Comparison of ENCODE assay signal across 10 cellular contexts in genomic region chr17:38724337-38724988, GRCh38. TPM values are rescaled to one million over a fixed set of nuclear protein-coding genes. Genes with fewer than 3 reads are reported as not detected.
DNase-seq lines count a peak whose midpoint lies in the region; ATAC-seq and TF ChIP-seq lines count a peak whose summit lies in the region.
"Had no signal": no experiment of that assay in that cellular context is flagged by ENCODE, and none has a peak within 500 bp of the region (broad histone marks: within the 10 kb centered on the region; RNA-seq: fewer than 3 reads in every experiment).

No MANE protein-coding gene starts in this region.

- H3K23ac ChIP-seq in trophoblast cell (ENCODE audit: low read length): no peak overlapping the region

- H3K27me3 ChIP-seq in right atrium auricular region: no peaks in the 10 kb centered on the region
- no peaks in the 10 kb centered on the region for H3K27me3 ChIP-seq in upper lobe of right lung
- H3K27me3 ChIP-seq in trophoblast cell (ENCODE audit: insufficient read depth, low read length): no peaks in the 10 kb centered on the region
- H3K27me3 ChIP-seq: breast epithelium had no signal

- no peak overlapping the region for H3K14ac ChIP-seq in trophoblast cell (ENCODE audit: low read length)

- H3K9me3 ChIP-seq in right atrium auricular region (no peaks in the 10 kb centered on the region), T-helper 17 cell (ENCODE audit: control insufficient read depth, low read length, poor library complexity, severe bottlenecking) (no peaks in the 10 kb centered on the region), upper lobe of right lung (no peaks in the 10 kb centered on the region), trophoblast cell (ENCODE audit: insufficient read depth, low read depth, low read length) (peaks cover 1% of the 10 kb centered on the region)
- H3K9me3 ChIP-seq: breast epithelium had no signal

- H2BK5ac ChIP-seq in trophoblast cell (ENCODE audit: low read depth, low read length, poor library complexity): no peak overlapping the region

- H4K91ac ChIP-seq in trophoblast cell (ENCODE audit: low read depth, low read length): no peak overlapping the region

- H3K4me3 ChIP-seq in right atrium auricular region (no peak overlapping the region), upper lobe of right lung (no peak overlapping the region), trophoblast cell (ENCODE audit: low read depth, low read length) (no peak overlapping the region)
- H3K4me3 ChIP-seq: breast epithelium, skin epidermis had no signal

- peaks cover 37% of the 10 kb centered on the region for H3K4me1 Mint-ChIP-seq in T-helper 17 cell
- peaks cover 76 to 80% of the 10 kb centered on the region in 2 donors for H3K4me1 Mint-ChIP-seq in immature natural killer cell

- H4K12ac ChIP-seq in trophoblast cell (ENCODE audit: low read depth, low read length): no peak overlapping the region

- TF ChIP-seq CTCF in right atrium auricular region (IDR thresholded peaks at IDR 0.05) (no peak), upper lobe of right lung (IDR thresholded peaks at IDR 0.05) (no peak)

- intact Hi-C loops in Right ventricle myocardium inferior (cut with DNase I) (no loop called here), upper lobe of right lung (cut with DNase I) (no loop called here)

- H3K79me2 ChIP-seq in trophoblast cell (ENCODE audit: control insufficient read depth, insufficient read depth, low read length, poor library complexity): no peaks in the 10 kb centered on the region

- no peak overlapping the region for H4K8ac ChIP-seq in trophoblast cell (ENCODE audit: low read depth, low read length)

- no peak overlapping the region for H2AFZ ChIP-seq in trophoblast cell (ENCODE audit: insufficient read depth, low read length, poor library complexity)

- peaks cover 0 to 29% of the 10 kb centered on the region in 2 donors for H3K4me1 ChIP-seq in right atrium auricular region
- H3K4me1 ChIP-seq in upper lobe of right lung: peaks cover 17% of the 10 kb centered on the region
- H3K4me1 ChIP-seq in trophoblast cell (ENCODE audit: control insufficient read depth in 1 of 2, insufficient read depth in 2 of 2, low read length in 2 of 2): peaks cover 6 to 7% of the 10 kb centered on the region in 2 experiments

- no CpG with 5 or more reads among the region's 16 CpGs for WGBS in trophoblast cell (ENCODE audit: extremely low coverage, insufficient coverage, insufficient read length)

- H3K36me3 Mint-ChIP-seq in T-helper 17 cell (ENCODE audit: low read depth): peaks cover 2% of the 10 kb centered on the region
- H3K36me3 Mint-ChIP-seq in immature natural killer cell: peaks cover 9 to 13% (median 10%) of the 10 kb centered on the region in 3 donors

- H3K4me3 Mint-ChIP-seq in T-helper 17 cell (no peak overlapping the region), immature natural killer cell (peak overlapping the region; percentile 83 to 94 (median 85))

- peaks cover 2% of the 10 kb centered on the region for H3K79me1 ChIP-seq in trophoblast cell (ENCODE audit: low read length)

- H2BK12ac ChIP-seq in trophoblast cell (ENCODE audit: low read length): no peak overlapping the region

- H3K18ac ChIP-seq in trophoblast cell (ENCODE audit: low read length): no peak overlapping the region

- H3K27ac Mint-ChIP-seq in T-helper 17 cell (peak overlapping the region; percentile 45), immature natural killer cell (peak overlapping the region; percentile 92 to 98 (median 94))

- no peak overlapping the region for H2AK5ac ChIP-seq in trophoblast cell (ENCODE audit: low read length)

- H3K36me3 ChIP-seq in right atrium auricular region (peaks cover 50% of the 10 kb centered on the region), upper lobe of right lung (peaks cover 52% of the 10 kb centered on the region), trophoblast cell (ENCODE audit: control insufficient read depth in 1 of 2, insufficient read depth in 2 of 2, low read length in 2 of 2) (peaks cover 11 to 25% of the 10 kb centered on the region in 2 experiments)

- no peak overlapping the region for H2BK120ac ChIP-seq in trophoblast cell (ENCODE audit: insufficient read depth, low read length, poor library complexity)

- H3K9ac ChIP-seq in trophoblast cell (ENCODE audit: low read length): no peak overlapping the region

- no peak overlapping the region for H3K4ac ChIP-seq in trophoblast cell (ENCODE audit: low read depth, low read length)

- DNase-seq in Right ventricle myocardium inferior (ENCODE audit: missing footprints): peak; percentile 85
- no peak for DNase-seq in right atrium auricular region (ENCODE audit: low spot score)
- no peak for DNase-seq in T-helper 17 cell
- DNase-seq in immature natural killer cell: peak; percentile 58 to 67 (median 67)
- no peak for DNase-seq in upper lobe of right lung
- no peak for DNase-seq in activated CD4-positive, CD25-positive, alpha-beta regulatory T cell treated with anti-CD3 and anti-CD28 coated beads, Interleukin-2, amount 50 U/mL, for 72 hours
- DNase-seq in NAMALWA (ENCODE audit: low spot score): no peak
- no peak for DNase-seq in trophoblast cell

- H3K4me2 ChIP-seq in trophoblast cell (ENCODE audit: low read length): no peak overlapping the region

- ATAC-seq in Right ventricle myocardium inferior (peak; percentile 43), T-helper 17 cell (no peak), upper lobe of right lung (peak; percentile 23)

- H3K27me3 Mint-ChIP-seq in T-helper 17 cell (no peaks in the 10 kb centered on the region), immature natural killer cell (ENCODE audit: low read depth in 3 of 3) (peaks cover 12 to 19% (median 15%) of the 10 kb centered on the region in 3 donors)

- peak overlapping the region in 1 of 2 donors; percentile 42 for H3K27ac ChIP-seq in right atrium auricular region
- H3K27ac ChIP-seq in upper lobe of right lung: no peak overlapping the region
- H3K27ac ChIP-seq in trophoblast cell (ENCODE audit: low read depth, low read length): no peak overlapping the region
- H3K27ac ChIP-seq: breast epithelium had no signal

- no peaks in the 10 kb centered on the region for H3K9me3 Mint-ChIP-seq in immature natural killer cell

RNA-seq across cellular contexts. Expression of gene CISD3, which starts 5.7 kb away (rescaled TPM):
- total RNA-seq in Right ventricle myocardium inferior (84.7 TPM), right atrium auricular region (10 to 100 TPM; 17.2 to 20.0 TPM), T-helper 17 cell (10 to 100 TPM; 12.0 to 12.8 TPM), upper lobe of right lung (29.7 TPM)
- polyA plus RNA-seq in immature natural killer cell: 100 to 1,000 TPM; 143 to 197 (median 160) TPM
- polyA plus RNA-seq in trophoblast cell (2013): 7.1 and 7.8 TPM in 2 replicates

RNA-seq across cellular contexts. Expression of gene MLLT6, which starts 19.4 kb away (rescaled TPM):
- total RNA-seq in Right ventricle myocardium inferior: 71.1 TPM
- 10 to 100 TPM; 38.6 to 71.6 TPM for total RNA-seq in right atrium auricular region
- 100 to 1,000 TPM; 304 to 334 TPM for total RNA-seq in T-helper 17 cell
- 10 to 100 TPM in 1 of 3 donors, 1 to 10 TPM in 2; 3.8 to 24.5 (median 7.4) TPM for polyA plus RNA-seq in immature natural killer cell
- total RNA-seq in upper lobe of right lung: 133 TPM
- 15.3 and 16.2 TPM in 2 replicates for polyA plus RNA-seq in trophoblast cell (2013)

RNA-seq across cellular contexts. Expression of gene PCGF2, which starts 23.7 kb away (rescaled TPM):
- total RNA-seq in Right ventricle myocardium inferior (24.4 TPM), right atrium auricular region (10 to 100 TPM in 1 of 2 donors, 1 to 10 TPM in 1; 5.9 to 12.1 TPM), T-helper 17 cell (not detected), upper lobe of right lung (59.1 TPM)
- polyA plus RNA-seq in immature natural killer cell: not detected
- 42.2 and 42.5 TPM in 2 replicates for polyA plus RNA-seq in trophoblast cell (2013)

RNA-seq across cellular contexts. Expression of gene PSMB3, which starts 28.1 kb away (rescaled TPM):
- total RNA-seq in Right ventricle myocardium inferior: 175 TPM
- 100 to 1,000 TPM; 185 to 200 TPM for total RNA-seq in right atrium auricular region
- total RNA-seq in T-helper 17 cell: 10 to 100 TPM; 78.5 to 85.5 TPM
- 100 to 1,000 TPM; 509 to 821 (median 662) TPM for polyA plus RNA-seq in immature natural killer cell
- 127 TPM for total RNA-seq in upper lobe of right lung
- polyA plus RNA-seq in trophoblast cell (2013): 299 and 301 TPM in 2 replicates

RNA-seq across cellular contexts. Expression of gene EPOP, which starts 49.7 kb away (rescaled TPM):
- total RNA-seq in Right ventricle myocardium inferior: 0.51 TPM
- total RNA-seq in right atrium auricular region: 1 to 10 TPM in 1 of 2 donors, under 1 TPM in 1; 0.70 to 3.1 TPM
- 1 to 10 TPM in 1 of 2 donors, under 1 TPM in 1; 0.60 to 1.1 TPM for total RNA-seq in T-helper 17 cell
- not detected for polyA plus RNA-seq in immature natural killer cell
- 2.1 TPM for total RNA-seq in upper lobe of right lung
- polyA plus RNA-seq in trophoblast cell (2013): 1.8 TPM in 2 replicates

Comparison
In these comparisons a context has a peak if more than half of its experiments do, and no peak if none do; other contexts are left out.
1. DNase-seq: peak in Right ventricle myocardium inferior (single experiment) and immature natural killer cell (3 of 3); none in right atrium auricular region (single experiment), T-helper 17 cell (0 of 3), upper lobe of right lung (single experiment), activated CD4-positive, CD25-positive, alpha-beta regulatory T cell treated with anti-CD3 and anti-CD28 coated beads, Interleukin-2, amount 50 U/mL, for 72 hours (single experiment), NAMALWA (single experiment) and trophoblast cell (0 of 2).
2. RNA of gene PCGF2, which starts 23.7 kb away (total RNA-seq): 59.1 TPM in upper lobe of right lung (single experiment), 24.4 TPM in Right ventricle myocardium inferior (single experiment) and 5.9 to 12.1 TPM in right atrium auricular region; not detected in T-helper 17 cell; every median in the first group is over 4 times any median in the second.